8 cellular contexts compared by ENCODE assay signal in genomic region chr20:35561268-35561667, GRCh38. TPM values are rescaled to one million over a fixed set of nuclear protein-coding genes. Genes with fewer than 3 reads are reported as not detected.
A peak's percentile ranks its signal among the peaks of the same experiment; 100 is the strongest.
DNase-seq lines count a peak whose midpoint lies in the region; ATAC-seq and TF ChIP-seq lines count a peak whose summit lies in the region.

No MANE protein-coding gene starts in this region.

- POLR2A ChIA-PET in GM10248 (lab: Yijun Ruan, JAX) = no interaction called here

- no peak overlapping the region for H3K27ac ChIP-seq in right lobe of liver

- in situ Hi-C loops in astrocyte of the spinal cord (cut with HindIII; ENCODE audit: low sequenced_read_pairs) = no loop called here

- no peaks in the 10 kb centered on the region for H3K27me3 ChIP-seq in right lobe of liver

- intact Hi-C loops in right lobe of liver (cut with DNase I) = no loop called here

- CTCF ChIA-PET in GM10248 (lab: Yijun Ruan, JAX) = interaction anchor here (0.8 kb wide), 1 partner anchor 12 kb away, joined by 3 read pairs; no protein-coding TSS in a partner anchor

- H3K4me1 ChIP-seq in right lobe of liver = no peaks in the 10 kb centered on the region

- no peaks in the 10 kb centered on the region for H3K9me3 ChIP-seq in right lobe of liver

- DNase-seq in AG09309 (ENCODE audit: low read depth) (peak; percentile 1), GM10248 (ENCODE audit: extremely low spot score) (no peak), NCI-H2196 (lab: John Stamatoyannopoulos, UW; ENCODE audit: unreplicated experiment) (peak; percentile 74), astrocyte of the spinal cord (ENCODE audit: low read depth, low spot score) (peak; percentile 49), right lobe of liver (peak in 1 of 3 donors; percentile 33)

- ATAC-seq in right lobe of liver (peak; percentile 57 to 69 (median 62)), GM18517 (IDR thresholded peaks at IDR 0.05; ENCODE audit: unreplicated experiment) (no peak), GM18498 (IDR thresholded peaks at IDR 0.05; ENCODE audit: unreplicated experiment) (no peak), GM18873 (IDR thresholded peaks at IDR 0.05; ENCODE audit: low FRiP score, unreplicated experiment) (no peak)

- H3K36me3 ChIP-seq in right lobe of liver = peaks cover 0 to 7% (median 3%) of the 10 kb centered on the region in 4 donors

- TF ChIP-seq CTCF in AG09309 (IDR thresholded peaks at IDR 0.05; ENCODE audit: control insufficient read depth, insufficient read depth, low read depth, low read length, missing control alignments) (peak; percentile 38), GM10248 (IDR thresholded peaks at IDR 0.05; ENCODE audit: control extremely low read depth, extremely low read depth, low read depth, missing control alignments) (peak; percentile 25), astrocyte of the spinal cord (IDR thresholded peaks at IDR 0.05; ENCODE audit: low read depth, low read length) (peak; percentile 39), right lobe of liver (IDR thresholded peaks at IDR 0.05) (peak in 3 of 4 donors; percentile 14 to 23 (median 23))

- H3K4me3 ChIP-seq in AG09309 (ENCODE audit: control insufficient read depth, low read depth, low read length) (no peak overlapping the region), astrocyte of the spinal cord (ENCODE audit: low read depth, low read length) (no peak overlapping the region), right lobe of liver (no peak overlapping the region)

- WGBS in right lobe of liver (ENCODE audit: insufficient coverage, low coverage, low lambda C conversion rate, missing lambda C conversion rate) = no CpG with 5 or more reads among the region's 7 CpGs

- TF ChIP-seq POLR2A in right lobe of liver (IDR thresholded peaks at IDR 0.05) = no peak

RNA-seq across cellular contexts. Expression of gene ERGIC3, which starts 19.4 kb away (rescaled TPM):
- 100 to 1,000 TPM in 4 of 6 experiments, 10 to 100 TPM in 2; 82.7 to 129 (median 112) TPM for total RNA-seq in right lobe of liver

RNA-seq across cellular contexts. Expression of gene C20orf173, which starts 31.8 kb away (rescaled TPM):
- total RNA-seq in right lobe of liver = not detected

RNA-seq across cellular contexts. Expression of gene SPAG4, which starts 54.4 kb away (rescaled TPM):
- 10 to 100 TPM in 1 of 6 experiments, 1 to 10 TPM in 5; 1.7 to 13.8 (median 3.6) TPM for total RNA-seq in right lobe of liver

Comparison
In these comparisons a context has a peak if more than half of its experiments do, and no peak if none do; other contexts are left out.
1. ATAC-seq: peak in right lobe of liver (4 of 4); none in GM18517 (single experiment), GM18498 (single experiment) and GM18873 (single experiment).
2. Peak in every context shown above with its lines, with median percentiles within 50 percentile points of each other: CTCF ChIP-seq.